In the genomic region with DNA sequence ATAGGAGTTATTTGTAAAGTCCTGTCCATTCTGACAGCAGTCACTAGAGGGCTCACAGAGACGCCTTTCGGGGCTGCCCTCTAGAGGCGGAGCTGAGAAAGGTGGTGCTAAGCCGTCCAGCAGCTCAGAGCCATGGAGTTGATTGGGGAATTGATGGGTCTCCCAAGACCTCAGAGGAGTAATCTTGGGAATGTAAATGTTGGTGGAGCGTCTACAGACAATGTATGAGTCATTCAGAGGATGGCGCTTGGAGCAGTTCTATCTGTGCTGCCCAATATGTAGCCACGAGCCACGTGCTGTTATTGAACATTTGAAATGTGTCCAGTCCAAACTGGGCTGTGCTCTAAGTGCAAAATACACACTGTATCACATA, we compare ENCODE assay signal across 9 cellular contexts.
DNase-seq lines count a peak whose midpoint lies in the region; ATAC-seq and TF ChIP-seq lines count a peak whose summit lies in the region.
"Had no signal": no experiment of that assay in that cellular context is flagged by ENCODE, and none has a peak within 500 bp of the region (broad histone marks: within the 10 kb centered on the region; RNA-seq: fewer than 3 reads in every experiment).

No MANE protein-coding gene starts in this region.

- DNase-seq in AG10803 (ENCODE audit: low read depth): peak; percentile 74
- peak; percentile 6 for DNase-seq in NCI-H510A (lab: John Stamatoyannopoulos, UW)
- peak; percentile 91 for DNase-seq in activated CD4-positive, alpha-beta T cell treated with anti-CD3 and anti-CD28 coated beads, Interleukin-2, amount 10 ng/mL, durations not matched to agents 24 days and 14 days
- peak; percentile 16 for DNase-seq in dedifferentiated amniotic fluid mesenchymal stem cell (ENCODE audit: extremely low spot score)
- DNase-seq in lung (ENCODE audit: low spot score): peak; percentile 60
- DNase-seq in stimulated activated CD8-positive, alpha-beta memory T cell treated with anti-CD3 and anti-CD28 coated beads, Interleukin-15, amount 100 ng/mL, for 24 hours (ENCODE audit: low read depth): peak; percentile 17

- H3K4me3 ChIP-seq in AG10803 (ENCODE audit: low read length) (no peak overlapping the region), lung (no peak overlapping the region)

- no peak overlapping the region for H3K27ac ChIP-seq in lung (ENCODE audit: low read depth in 1 of 2, low read length in 1 of 2)

- no peaks in the 10 kb centered on the region for H3K36me3 Mint-ChIP-seq in activated CD4-positive, alpha-beta T cell treated with anti-CD3 and anti-CD28 coated beads, Interleukin-2, amount 10 ng/mL, durations not matched to agents 24 days and 14 days (ENCODE audit: low read depth)
- H3K36me3 Mint-ChIP-seq: IgD-negative memory B cell had no signal

- intact Hi-C loops in activated CD4-positive, alpha-beta T cell treated with anti-CD3 and anti-CD28 coated beads, Interleukin-2, amount 10 ng/mL, durations not matched to agents 24 days and 14 days (cut with micrococcal nuclease): loop anchor here (2.0 to 5.0 kb wide), 7 partner anchors 84 to 834 kb away; no protein-coding TSS in a partner anchor

- no peaks in the 10 kb centered on the region for H3K36me3 ChIP-seq in lung (ENCODE audit: control insufficient read depth in 2 of 2, insufficient read depth in 2 of 2, low read length in 2 of 2)

- TF ChIP-seq CTCF in AG10803 (conservative IDR thresholded peaks at IDR 0.05; ENCODE audit: low read length): peak; percentile 100
- TF ChIP-seq CTCF in lung (IDR thresholded peaks at IDR 0.05; ENCODE audit: control extremely low read depth, extremely low read depth): peak; percentile 85

- peaks cover 13% of the 10 kb centered on the region for H3K4me1 Mint-ChIP-seq in activated CD4-positive, alpha-beta T cell treated with anti-CD3 and anti-CD28 coated beads, Interleukin-2, amount 10 ng/mL, durations not matched to agents 24 days and 14 days

- no peak overlapping the region for H3K27ac Mint-ChIP-seq in activated CD4-positive, alpha-beta T cell treated with anti-CD3 and anti-CD28 coated beads, Interleukin-2, amount 10 ng/mL, durations not matched to agents 24 days and 14 days

- ATAC-seq in GM18873 (IDR thresholded peaks at IDR 0.05; ENCODE audit: low FRiP score, unreplicated experiment): peak; percentile 78
- peak; percentile 95 for ATAC-seq in HG03095 (IDR thresholded peaks at IDR 0.05; ENCODE audit: unreplicated experiment)
- ATAC-seq in lung (ENCODE audit: insufficient read depth, low FRiP score): peak; percentile 80

- WGBS in lung, 2 donors: 40 to 46% methylated on average over 8 of the region's 8 CpGs

- no peaks in the 10 kb centered on the region for H3K9me3 ChIP-seq in lung (ENCODE audit: control insufficient read depth in 2 of 2, insufficient read depth in 1 of 2, low read length in 1 of 2)

- no peak overlapping the region for H3K4me3 Mint-ChIP-seq in activated CD4-positive, alpha-beta T cell treated with anti-CD3 and anti-CD28 coated beads, Interleukin-2, amount 10 ng/mL, durations not matched to agents 24 days and 14 days

- H3K27me3 ChIP-seq in lung (ENCODE audit: control insufficient read depth, insufficient read depth): no peaks in the 10 kb centered on the region

- H3K9me3 Mint-ChIP-seq in activated CD4-positive, alpha-beta T cell treated with anti-CD3 and anti-CD28 coated beads, Interleukin-2, amount 10 ng/mL, durations not matched to agents 24 days and 14 days: peaks cover 9% of the 10 kb centered on the region
- H3K9me3 Mint-ChIP-seq: IgD-negative memory B cell had no signal

- peaks cover 4% of the 10 kb centered on the region for H3K27me3 Mint-ChIP-seq in activated CD4-positive, alpha-beta T cell treated with anti-CD3 and anti-CD28 coated beads, Interleukin-2, amount 10 ng/mL, durations not matched to agents 24 days and 14 days

- H3K4me1 ChIP-seq in lung (ENCODE audit: control insufficient read depth in 2 of 2, insufficient read depth in 2 of 2, low read length in 2 of 2): no peaks in the 10 kb centered on the region

Comparison
In these comparisons a context has a peak if more than half of its experiments do, and no peak if none do; other contexts are left out.
1. DNase-seq: peak in every context shown above with its lines; median percentile 91 in activated CD4-positive, alpha-beta T cell treated with anti-CD3 and anti-CD28 coated beads, Interleukin-2, amount 10 ng/mL, durations not matched to agents 24 days and 14 days; 74 in AG10803; 60 in lung; 17 in stimulated activated CD8-positive, alpha-beta memory T cell treated with anti-CD3 and anti-CD28 coated beads, Interleukin-15, amount 100 ng/mL, for 24 hours; 16 in dedifferentiated amniotic fluid mesenchymal stem cell; 6 in NCI-H510A.